ENCODE assay signal across 8 cellular contexts in the genomic region with DNA sequence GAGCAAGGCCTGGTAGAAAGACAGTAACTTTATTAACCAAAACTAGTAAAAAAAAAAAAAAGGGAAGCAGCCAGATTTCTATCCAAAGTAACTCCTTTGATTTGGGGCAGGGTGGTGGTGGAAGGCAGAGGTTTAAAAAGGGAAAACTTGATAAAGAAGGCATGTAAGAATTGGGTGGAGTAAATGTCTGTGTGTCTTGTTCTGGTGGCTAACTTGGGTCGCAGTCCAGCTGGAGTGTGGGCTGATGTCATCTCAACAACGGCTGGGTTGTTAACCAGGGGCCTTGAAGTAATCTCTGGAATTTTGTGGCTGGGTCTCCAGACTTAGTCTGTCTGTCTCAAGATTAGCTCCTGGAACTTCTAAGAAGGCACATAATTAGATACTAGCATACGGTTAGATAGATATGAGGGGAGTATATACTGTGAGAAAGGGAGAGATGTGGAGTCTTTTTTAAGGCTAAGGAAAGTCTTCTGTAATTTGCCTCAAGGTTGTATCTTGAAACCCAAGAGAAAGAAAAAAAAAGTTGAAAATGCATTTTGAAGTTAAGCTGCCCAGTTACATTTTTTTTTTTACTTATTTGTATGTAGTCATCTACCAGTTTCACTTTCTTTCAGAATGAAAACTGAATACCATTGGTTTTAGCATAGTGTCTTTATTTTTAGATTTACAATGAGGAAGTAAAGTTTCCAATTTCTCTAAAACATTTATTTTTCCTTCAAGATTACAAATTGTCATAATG. TPM values are rescaled to one million over a fixed set of nuclear protein-coding genes. Genes with fewer than 3 reads are reported as not detected.
DNase-seq lines count a peak whose midpoint lies in the region; ATAC-seq, FAIRE-seq and TF ChIP-seq lines count a peak whose summit lies in the region.

No MANE protein-coding gene starts in this region.

- H3K4me1 Mint-ChIP-seq in Calu3 (ENCODE audit: low read depth, unreplicated experiment): peaks cover 20% of the 10 kb centered on the region
- H3K4me1 Mint-ChIP-seq in stimulated activated naive B cell treated with anti-CD40 and anti-IgM and Interleukin-4, amounts not matched to agents 10 μg/mL and 1 μg/mL and 100 μg/mL, for 72 hours: peaks cover 10 to 30% of the 10 kb centered on the region in 2 donors
- H3K4me1 Mint-ChIP-seq in CD4-positive, alpha-beta memory T cell: no peaks in the 10 kb centered on the region

- peaks cover 32% of the 10 kb centered on the region for H3K4me1 ChIP-seq in GM12878 (ENCODE audit: control insufficient read depth, insufficient read depth, low read length)
- no peaks in the 10 kb centered on the region for H3K4me1 ChIP-seq in CD4-positive, alpha-beta memory T cell (ENCODE audit: insufficient read depth, low read length)

- DNase-seq in Calu3: no peak
- peak; percentile 46 for DNase-seq in GM12878 (ENCODE audit: low read depth, low spot score)
- no peak for DNase-seq in stimulated activated naive B cell treated with anti-CD40 and anti-IgM and Interleukin-4, amounts not matched to agents 10 μg/mL and 1 μg/mL and 100 μg/mL, for 72 hours
- DNase-seq in NCI-H1417 treated with DMSO at 0.1 percent for 48 hours (lab: John Stamatoyannopoulos, UW): no peak
- no peak for DNase-seq in CD4-positive, alpha-beta memory T cell
- no peak for DNase-seq in NCI-H146 (lab: John Stamatoyannopoulos, UW)

- no peaks in the 10 kb centered on the region for H3K9me3 ChIP-seq in GM12878 (replicated peaks; ENCODE audit: control insufficient read depth, insufficient read depth, low read length)
- H3K9me3 ChIP-seq in CD4-positive, alpha-beta memory T cell (ENCODE audit: control insufficient read depth in 1 of 2, low read length in 2 of 2): no peaks in the 10 kb centered on the region

- H3K4me3 Mint-ChIP-seq in Calu3 (ENCODE audit: low read depth, unreplicated experiment): no peak overlapping the region
- H3K4me3 Mint-ChIP-seq in stimulated activated naive B cell treated with anti-CD40 and anti-IgM and Interleukin-4, amounts not matched to agents 10 μg/mL and 1 μg/mL and 100 μg/mL, for 72 hours: peak overlapping the region; percentile 81 to 87
- no peak overlapping the region for H3K4me3 Mint-ChIP-seq in CD4-positive, alpha-beta memory T cell

- H2AFZ ChIP-seq in GM12878 (ENCODE audit: control insufficient read depth, low read depth, low read length): peak overlapping the region; percentile 88

- no TSS peak for BruUV-seq in Calu3 (replicated peaks; lab: Mats Ljungman, UMichigan)
- no TSS peak for BruUV-seq in GM12878 (replicated peaks; lab: Mats Ljungman, UMichigan)

- no peak for TF ChIP-seq RAD21 in GM12878 (IDR thresholded peaks at IDR 0.05; ENCODE audit: insufficient read depth, low read depth, low read length)

- CTCF ChIA-PET in Calu3 (lab: Charles Lee): interaction anchor here (0.6 kb wide), 1 partner anchor 10 kb away, joined by 3 read pairs; no protein-coding TSS in a partner anchor
- CTCF ChIA-PET in GM12878 (lab: Yijun Ruan, JAX): interaction anchor here (1.0 to 1.6 kb wide), 4 partner anchors 8 to 112 kb away, joined by 3 to 10 read pairs (median 3); no protein-coding TSS in a partner anchor
- CTCF ChIA-PET in CD4-positive, alpha-beta memory T cell (lab: Charles Lee; ENCODE audit: partially characterized antibody): no interaction called here

- peaks cover 9% of the 10 kb centered on the region for H3K36me3 Mint-ChIP-seq in Calu3 (ENCODE audit: insufficient read depth, unreplicated experiment)
- peaks cover 7 to 22% of the 10 kb centered on the region in 2 donors for H3K36me3 Mint-ChIP-seq in stimulated activated naive B cell treated with anti-CD40 and anti-IgM and Interleukin-4, amounts not matched to agents 10 μg/mL and 1 μg/mL and 100 μg/mL, for 72 hours
- H3K36me3 Mint-ChIP-seq in CD4-positive, alpha-beta memory T cell: peaks cover 3 to 29% of the 10 kb centered on the region in 2 donors

- TF ChIP-seq CTCF in Calu3 (IDR thresholded peaks at IDR 0.05; ENCODE audit: unreplicated experiment): no peak
- TF ChIP-seq CTCF in GM12878 (IDR thresholded peaks at IDR 0.05 in 2 of 3, conservative IDR thresholded peaks at IDR 0.05 in 1 of 3; ENCODE audit: control insufficient read depth in 2 of 3, extremely low read depth in 1 of 3, insufficient read depth in 1 of 3, low read depth in 3 of 3, low read length in 3 of 3): no peak

- H3K4me2 ChIP-seq in GM12878 (ENCODE audit: control insufficient read depth, insufficient read depth): peak overlapping the region; percentile 91

- H4K20me1 ChIP-seq in GM12878 (ENCODE audit: control insufficient read depth, insufficient read depth): no peaks in the 10 kb centered on the region

- H3K79me2 ChIP-seq in GM12878 (ENCODE audit: control insufficient read depth, insufficient read depth, low read length): no peaks in the 10 kb centered on the region

- H3K27ac Mint-ChIP-seq in Calu3 (ENCODE audit: unreplicated experiment): peak overlapping the region; percentile 67
- peak overlapping the region; percentile 98 for H3K27ac Mint-ChIP-seq in stimulated activated naive B cell treated with anti-CD40 and anti-IgM and Interleukin-4, amounts not matched to agents 10 μg/mL and 1 μg/mL and 100 μg/mL, for 72 hours
- H3K27ac Mint-ChIP-seq in CD4-positive, alpha-beta memory T cell: no peak overlapping the region

- H3K27ac ChIP-seq in GM12878 (ENCODE audit: control insufficient read depth, insufficient read depth): peak overlapping the region; percentile 98
- no peak overlapping the region for H3K27ac ChIP-seq in CD4-positive, alpha-beta memory T cell (ENCODE audit: low read depth, low read length)

- RAD21 ChIA-PET in GM12878 (lab: Charles Lee; ENCODE audit: unreplicated experiment): interaction anchor here (0.8 to 1.4 kb wide), 3 partner anchors 17 to 72 kb away, joined by 3 to 11 read pairs (median 3); no protein-coding TSS in a partner anchor

- ATAC-seq in GM19455 (IDR thresholded peaks at IDR 0.05; ENCODE audit: unreplicated experiment): peak; percentile 76
- peak; percentile 82 for ATAC-seq in HG03442 (IDR thresholded peaks at IDR 0.05; ENCODE audit: unreplicated experiment)
- peak; percentile 83 for ATAC-seq in GM12878
- ATAC-seq in stimulated activated naive B cell treated with anti-CD40 and anti-IgM and Interleukin-4, amounts not matched to agents 10 μg/mL and 1 μg/mL and 100 μg/mL, for 72 hours (replicated peaks): peak; percentile 83 to 87

- peak; percentile 81 for FAIRE-seq in GM12878 (lab: Jason Lieb, UNC)

- SMC1A ChIA-PET in GM12878 (lab: Charles Lee; ENCODE audit: uncharacterized antibody, unreplicated experiment): interaction anchor here (0.8 to 1.7 kb wide), 4 partner anchors 10 to 100 kb away, joined by 3 to 6 read pairs (median 4); no protein-coding TSS in a partner anchor

- in situ Hi-C loops in GM12878 (cut with MboI): no loop called here

- intact Hi-C loops in Calu3 (cut with micrococcal nuclease; ENCODE audit: unreplicated experiment): no loop called here
- intact Hi-C loops in GM12878 (cut with micrococcal nuclease; ENCODE audit: unreplicated experiment): no loop called here
- intact Hi-C loops in CD4-positive, alpha-beta memory T cell (cut with micrococcal nuclease): no loop called here

- no peaks in the 10 kb centered on the region for H3K27me3 Mint-ChIP-seq in Calu3 (ENCODE audit: unreplicated experiment)
- no peaks in the 10 kb centered on the region for H3K27me3 Mint-ChIP-seq in stimulated activated naive B cell treated with anti-CD40 and anti-IgM and Interleukin-4, amounts not matched to agents 10 μg/mL and 1 μg/mL and 100 μg/mL, for 72 hours
- H3K27me3 Mint-ChIP-seq in CD4-positive, alpha-beta memory T cell: no peaks in the 10 kb centered on the region

- no peaks in the 10 kb centered on the region for H3K9me3 Mint-ChIP-seq in Calu3 (ENCODE audit: low read depth, unreplicated experiment)
- H3K9me3 Mint-ChIP-seq in stimulated activated naive B cell treated with anti-CD40 and anti-IgM and Interleukin-4, amounts not matched to agents 10 μg/mL and 1 μg/mL and 100 μg/mL, for 72 hours: peaks cover 4 to 6% of the 10 kb centered on the region in 2 donors
- H3K9me3 Mint-ChIP-seq in CD4-positive, alpha-beta memory T cell: peaks cover 0 to 1% (median 0%) of the 10 kb centered on the region in 8 donors

- POLR2A ChIA-PET in GM12878 (lab: Charles Lee): no interaction called here
- POLR2A ChIA-PET in CD4-positive, alpha-beta memory T cell (lab: Charles Lee; ENCODE audit: partially characterized antibody): no interaction called here

- peak overlapping the region; percentile 79 for H3K9ac ChIP-seq in GM12878 (ENCODE audit: control insufficient read depth, insufficient read depth, low read length)

- no peak for TF ChIP-seq POLR2A in GM12878 (IDR thresholded peaks at IDR 0.05; ENCODE audit: low read depth, low read length)

- 2% methylated on average over 3 of the region's 3 CpGs for WGBS in GM12878 (ENCODE audit: insufficient coverage, insufficient replicate concordance, low lambda C conversion rate, missing lambda C conversion rate)

- H3K27me3 ChIP-seq in GM12878 (replicated peaks in 1 of 2; ENCODE audit: control insufficient read depth in 2 of 2, insufficient read depth in 2 of 2, low read length in 1 of 2): no peaks in the 10 kb centered on the region
- no peaks in the 10 kb centered on the region for H3K27me3 ChIP-seq in CD4-positive, alpha-beta memory T cell (ENCODE audit: insufficient read depth, low read length)

- no peaks in the 10 kb centered on the region for H3K36me3 ChIP-seq in GM12878 (ENCODE audit: control insufficient read depth in 2 of 2, insufficient read depth in 2 of 2, low read length in 1 of 2)
- H3K36me3 ChIP-seq in CD4-positive, alpha-beta memory T cell (ENCODE audit: insufficient read depth, low read length): no peaks in the 10 kb centered on the region

- no peak for TF ChIP-seq EP300 in GM12878 (IDR thresholded peaks at IDR 0.05; ENCODE audit: borderline replicate concordance in 1 of 2, control insufficient read depth in 1 of 2, low read depth in 2 of 2, low read length in 2 of 2)

- peak overlapping the region; percentile 51; the same call in 1 of the 2 replicates for H3K4me3 ChIP-seq in GM12878
- H3K4me3 ChIP-seq in CD4-positive, alpha-beta memory T cell (ENCODE audit: low read length in 2 of 2): no peak overlapping the region

RNA-seq across cellular contexts. Expression of gene MTHFD2L, which starts 48.3 kb away (rescaled TPM):
- total RNA-seq in Calu3 (2022) (21.8 and 24.1 TPM in 2 replicates), GM12878 (2014; rRNA removed) (18.4 and 20.1 TPM in 2 replicates), GM12878 (2014; rRNA removed; fragmentation: Illumina TruSeq; extraction: Trizol) (14.4 and 19.8 TPM in 2 replicates), GM12878 (2021) (10.6 and 12.5 TPM in 2 replicates)
- total RNA-seq in GM12878 (2013; cell fraction: nucleolus; rRNA removed): 88.9 and 97.8 TPM in 2 replicates
- polyA plus RNA-seq in GM12878 (2011; ENCODE audit: low read depth): 4.9 TPM
- polyA plus RNA-seq in GM12878 (2011; rRNA removed) (16.3 and 24.4 TPM in 2 replicates), GM12878 (2014; fragmentation: Illumina TruSeq; extraction: Trizol) (8.8 and 10.3 TPM in 2 replicates), GM12878 (2014; fragmentation: Nextera tagmentation; extraction: Ambion mirVana) (10 to 100 TPM in 1 of 2 experiments, 1 to 10 TPM in 1; 4.8 to 11.5 TPM), GM12878 (2014; rRNA removed) (11.2 and 14.4 TPM in 2 replicates), GM12878 (2016; fragmentation: Nextera tagmentation; extraction: Ambion mirVana) (10 to 100 TPM; 20.4 to 25.4 TPM)
- polyA plus RNA-seq in GM12878 (2011; cell fraction: cytosol; rRNA removed): 3.6 and 4.7 TPM in 2 replicates
- 10.7 and 12.8 TPM in 2 replicates for polyA plus RNA-seq in GM12878 (2011; cell fraction: nucleus; rRNA removed)
- 5.7 and 8.1 TPM in 2 replicates for polyA plus RNA-seq in GM12878 (2012)
- polyA minus RNA-seq in GM12878 (2011; rRNA and poly(A)+ RNA removed): 12.6 and 17.6 TPM in 2 replicates
- polyA minus RNA-seq in GM12878 (2011; cell fraction: cytosol; rRNA and poly(A)+ RNA removed): 5.7 and 6.5 TPM in 2 replicates
- polyA minus RNA-seq in GM12878 (2011; cell fraction: nucleus; rRNA and poly(A)+ RNA removed): 30.3 and 44.2 TPM in 2 replicates
- total RNA-seq in CD4-positive, alpha-beta memory T cell: 1 to 10 TPM; 7.5 to 7.6 TPM
- 1 to 10 TPM; 3.6 to 4.5 TPM for polyA plus RNA-seq in CD4-positive, alpha-beta memory T cell

Comparison
In these comparisons a context has a peak if more than half of its experiments do, and no peak if none do; other contexts are left out.
1. H3K27ac Mint-ChIP-seq: peak in Calu3 (single experiment) and stimulated activated naive B cell treated with anti-CD40 and anti-IgM and Interleukin-4, amounts not matched to agents 10 μg/mL and 1 μg/mL and 100 μg/mL, for 72 hours (single experiment); none in CD4-positive, alpha-beta memory T cell (0 of 7).
2. H3K4me3 Mint-ChIP-seq: peak in stimulated activated naive B cell treated with anti-CD40 and anti-IgM and Interleukin-4, amounts not matched to agents 10 μg/mL and 1 μg/mL and 100 μg/mL, for 72 hours (2 of 2); none in Calu3 (single experiment) and CD4-positive, alpha-beta memory T cell (0 of 8).
3. Peak in every context shown above with its lines, with median percentiles within 50 percentile points of each other: ATAC-seq.